ENCODE assay signal across 21 cellular contexts in the genomic region with DNA sequence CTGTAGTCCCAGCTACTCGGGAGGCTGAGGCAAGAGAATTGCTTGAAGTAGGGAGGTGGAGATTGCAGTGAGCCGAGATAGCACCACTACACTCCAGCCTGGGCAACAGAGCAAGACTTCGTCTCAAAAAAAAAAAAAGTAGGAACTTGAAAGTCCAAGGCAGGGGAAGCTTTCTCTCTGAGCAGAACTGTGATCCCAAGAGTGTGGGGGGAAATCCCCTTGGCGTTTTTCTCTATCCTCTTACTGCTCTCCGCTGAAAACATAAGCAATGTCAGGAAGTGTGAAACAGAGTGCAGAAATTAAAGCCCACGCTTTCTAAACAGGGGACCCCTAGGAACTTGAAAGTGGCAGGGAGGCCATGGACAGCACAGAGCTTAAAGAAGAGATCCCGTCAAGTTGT. TPM values are rescaled to one million over a fixed set of nuclear protein-coding genes. Genes with fewer than 3 reads are reported as not detected.
"Had no signal": no experiment of that assay in that cellular context is flagged by ENCODE, and none has a peak within 500 bp of the region (broad histone marks: within the 10 kb centered on the region; RNA-seq: fewer than 3 reads in every experiment).

No MANE protein-coding gene starts in this region.

- H3K4me2 ChIP-seq: hepatocyte had no signal

- H3K4me3 Mint-ChIP-seq: activated naive CD8-positive, alpha-beta T cell; activated T-helper 1 cell treated with anti-CD3 and anti-CD28 coated beads, Interleukin-12 subunit alpha, Interleukin-12 subunit beta, Interleukin-2, Interleukin-4 antibody, amounts not matched to agents 30 ng/mL and 10 ng/mL and 1 ng/mL, durations not matched to agents 14 hours and 24 hours and 36 hours; mesothelial cell of epicardium; neural crest cell; T-helper 1 cell treated with Interleukin-12 subunit alpha and Interleukin-12 subunit beta and Interleukin-4 antibody, amounts not matched to agents 30 μg/mL and 1 μg/mL, for 36 hours had no signal

- H2AFZ ChIP-seq: hepatocyte had no signal

- H3K36me3 ChIP-seq: lower lobe of right lung, spleen, thyroid gland had no signal

- ATAC-seq: lower lobe of right lung had no signal

- H3K4me1 Mint-ChIP-seq: mesothelial cell of epicardium, neural crest cell had no signal

- H3K27me3 Mint-ChIP-seq: activated naive CD8-positive, alpha-beta T cell had no signal

- H3K27ac ChIP-seq: dorsolateral prefrontal cortex, epithelial cell of prostate, hepatocyte, lower lobe of right lung, spleen, thyroid gland had no signal

- H3K4me3 ChIP-seq: dorsolateral prefrontal cortex, hepatocyte, lower lobe of right lung, spleen, thyroid gland had no signal

- H3K4me1 ChIP-seq: thyroid gland had no signal

- H3K27ac Mint-ChIP-seq: activated naive CD8-positive, alpha-beta T cell; activated T-helper 1 cell treated with anti-CD3 and anti-CD28 coated beads, Interleukin-12 subunit alpha, Interleukin-12 subunit beta, Interleukin-2, Interleukin-4 antibody, amounts not matched to agents 30 ng/mL and 10 ng/mL and 1 ng/mL, durations not matched to agents 14 hours and 24 hours and 36 hours; mesothelial cell of epicardium; T-helper 1 cell treated with Interleukin-12 subunit alpha and Interleukin-12 subunit beta and Interleukin-4 antibody, amounts not matched to agents 30 μg/mL and 1 μg/mL, for 36 hours had no signal

- H3K9me3 Mint-ChIP-seq: activated T-helper 1 cell treated with anti-CD3 and anti-CD28 coated beads, Interleukin-12 subunit alpha, Interleukin-12 subunit beta, Interleukin-2, Interleukin-4 antibody, amounts not matched to agents 30 ng/mL and 10 ng/mL and 1 ng/mL, durations not matched to agents 14 hours and 24 hours and 36 hours; mesothelial cell of epicardium; neural crest cell had no signal

- DNase-seq: activated CD4-positive, alpha-beta T cell treated with anti-CD3 and anti-CD28 coated beads, Interleukin-2, amount 50 U/mL, for 4 hours; activated CD4-positive, CD25-positive, alpha-beta regulatory T cell treated with anti-CD3 and anti-CD28 coated beads, Interleukin-2, amount 50 U/mL, for 72 hours; activated T-cell treated with anti-CD3 and anti-CD28 coated beads for 4 hours; amygdala; dorsolateral prefrontal cortex; foreskin fibroblast; left cardiac atrium; lower lobe of right lung; retina; spleen; stimulated activated CD4-positive, alpha-beta T cell treated with anti-CD3 and anti-CD28 coated beads, Interleukin-4, amount 100 ng/mL, for 4 hours; stimulated activated naive CD4-positive, alpha-beta T cell; thyroid gland had no signal

- H3K9me3 ChIP-seq: lower lobe of right lung, thyroid gland had no signal

- H3K79me2 ChIP-seq: hepatocyte had no signal

- H3K36me3 Mint-ChIP-seq: activated naive CD8-positive, alpha-beta T cell; mesothelial cell of epicardium had no signal

- H3K27me3 ChIP-seq: dorsolateral prefrontal cortex, hepatocyte, spleen, thyroid gland had no signal

RNA-seq across cellular contexts. Expression of gene CMTM2, which starts 15.5 kb away (rescaled TPM):
- total RNA-seq: glomerular endothelial cell, hepatocyte had no signal
